In genomic region chr2:44245068-44245861, GRCh38 we compare ENCODE assay signal across 11 cellular contexts. TPM values are rescaled to one million over a fixed set of nuclear protein-coding genes. Genes with fewer than 3 reads are reported as not detected.
DNase-seq lines count a peak whose midpoint lies in the region; ATAC-seq and TF ChIP-seq lines count a peak whose summit lies in the region.
"Had no signal": no experiment of that assay in that cellular context is flagged by ENCODE, and none has a peak within 500 bp of the region (broad histone marks: within the 10 kb centered on the region; RNA-seq: fewer than 3 reads in every experiment).

No MANE protein-coding gene starts in this region.

- H3K9me3 ChIP-seq in tibial artery (no peaks in the 10 kb centered on the region), ascending aorta (no peaks in the 10 kb centered on the region)
- H3K9me3 ChIP-seq: right atrium auricular region had no signal

- CTCF ChIA-PET in T-cell (lab: Charles Lee): interaction anchor here (0.5 to 1.4 kb wide), 6 partner anchors 10 to 753 kb away, joined by 3 to 8 read pairs (median 4); partner anchors contain the start of genes CAMKMT (in 1 of the 2) and PREPL (in 1 of the 2)
- CTCF ChIA-PET in WTC11 (lab: Charles Lee): interaction anchor here (0.6 to 3.9 kb wide), 11 partner anchors 11 to 710 kb away, joined by 3 to 18 read pairs (median 6); no protein-coding TSS in a partner anchor

- H3K27ac Mint-ChIP-seq in T-cell (peak overlapping the region; percentile 0 to 13), WTC11 (no peak overlapping the region; the same call in 1 of the 2 replicates)

- H3K27me3 ChIP-seq in tibial artery: no peaks in the 10 kb centered on the region
- H3K27me3 ChIP-seq in ascending aorta: no peaks in the 10 kb centered on the region
- H3K27me3 ChIP-seq: right atrium auricular region had no signal

- H3K36me3 ChIP-seq in tibial artery: no peaks in the 10 kb centered on the region
- H3K36me3 ChIP-seq in ascending aorta: no peaks in the 10 kb centered on the region
- H3K36me3 ChIP-seq: right atrium auricular region had no signal

- intact Hi-C loops in tibial artery (cut with DNase I; ENCODE audit: low total_unique reads) (loop anchor here (2.0 kb wide), 1 partner anchor 48 kb away; no protein-coding TSS in a partner anchor), ascending aorta (cut with DNase I) (loop anchor here (2.0 to 5.0 kb wide), 4 partner anchors 22 to 158 kb away; no protein-coding TSS in a partner anchor)

- peaks cover 0 to 16% (median 9%) of the 10 kb centered on the region in 4 donors for H3K4me1 ChIP-seq in tibial artery
- H3K4me1 ChIP-seq in ascending aorta: peaks cover 0 to 3% of the 10 kb centered on the region in 2 donors

- DNase-seq in DMS153 (lab: John Stamatoyannopoulos, UW): peak; percentile 38
- no peak for DNase-seq in DMS153 treated with DMSO at 0.1 percent for 48 hours (lab: John Stamatoyannopoulos, UW; ENCODE audit: unreplicated experiment)
- DNase-seq in T-cell: no peak
- DNase-seq in left lobe of liver (ENCODE audit: low spot score): no peak
- DNase-seq in tibial artery: no peak
- DNase-seq in RKO (ENCODE audit: low spot score): no peak
- DNase-seq in WTC11 (ENCODE audit: low spot score): no peak
- DNase-seq in ascending aorta (ENCODE audit: low spot score in 2 of 2): no peak
- DNase-seq: activated T-cell treated with anti-CD3 and anti-CD28 coated beads, Interleukin-2, amount 50 U/mL, for 4 hours; GF-D8 had no signal

- H3K9me3 Mint-ChIP-seq in T-cell: no peaks in the 10 kb centered on the region
- no peaks in the 10 kb centered on the region for H3K9me3 Mint-ChIP-seq in WTC11
- H3K9me3 Mint-ChIP-seq: activated T-cell treated with anti-CD3 and anti-CD28 coated beads, Interleukin-2, amount 50 U/mL, for 4 hours had no signal

- ATAC-seq in T-cell (replicated peaks in 1 of 4) (no peak), left lobe of liver (peak; percentile 45), WTC11 (no peak)

- TF ChIP-seq CTCF in tibial artery (IDR thresholded peaks at IDR 0.05): no peak
- no peak for TF ChIP-seq CTCF in WTC11 (IDR thresholded peaks at IDR 0.05)
- no peak for TF ChIP-seq CTCF in ascending aorta (IDR thresholded peaks at IDR 0.05)

- POLR2A ChIA-PET in T-cell (lab: Charles Lee): interaction anchor here (0.5 to 0.7 kb wide), 4 partner anchors 19 to 1388 kb away, joined by 3 to 5 read pairs (median 4); no protein-coding TSS in a partner anchor
- POLR2A ChIA-PET in WTC11 (lab: Charles Lee): interaction anchor here (1.0 kb wide), 1 partner anchor 116 kb away, joined by 3 read pairs; the partner anchor contains the start of gene PREPL

- H3K36me3 Mint-ChIP-seq in T-cell (no peaks in the 10 kb centered on the region), WTC11 (no peaks in the 10 kb centered on the region)

- H3K27me3 Mint-ChIP-seq in T-cell (no peaks in the 10 kb centered on the region), WTC11 (ENCODE audit: low read depth) (no peaks in the 10 kb centered on the region)

- H3K4me3 ChIP-seq in tibial artery: peak overlapping the region; percentile 46 to 48
- peak overlapping the region in 1 of 2 donors; percentile 60 for H3K4me3 ChIP-seq in ascending aorta

- H3K4me3 Mint-ChIP-seq in T-cell (peak overlapping the region in 1 of 3 donors; percentile 72), WTC11 (no peak overlapping the region)

- H3K27ac ChIP-seq in tibial artery: peak overlapping the region; percentile 3 to 23
- no peak overlapping the region for H3K27ac ChIP-seq in ascending aorta
- H3K27ac ChIP-seq: right atrium auricular region had no signal

- peaks cover 24 to 27% (median 25%) of the 10 kb centered on the region in 3 donors for H3K4me1 Mint-ChIP-seq in T-cell
- H3K4me1 Mint-ChIP-seq in WTC11: peaks cover 32% of the 10 kb centered on the region

TF ChIP-seq in WTC11, 78 proteins besides CTCF, POLR2A, EP300 and RAD21 (continues in another document):
- TF ChIP-seq NR2C2 (CRISPR knock-in tag; IDR thresholded peaks at IDR 0.05) (no peak), ERG (CRISPR knock-in tag; IDR thresholded peaks at IDR 0.05) (no peak), ZNF219 (CRISPR knock-in tag; IDR thresholded peaks at IDR 0.05; ENCODE audit: borderline replicate concordance) (no peak), ZSCAN18 (CRISPR knock-in tag; IDR thresholded peaks at IDR 0.05) (no peak), ZNF416 (CRISPR knock-in tag; IDR thresholded peaks at IDR 0.05) (no peak), ATF2 (CRISPR knock-in tag; IDR thresholded peaks at IDR 0.05; ENCODE audit: borderline replicate concordance, low read depth) (no peak), EMX1 (CRISPR knock-in tag; IDR thresholded peaks at IDR 0.05) (no peak), GRHL2 (CRISPR knock-in tag; IDR thresholded peaks at IDR 0.05; ENCODE audit: insufficient replicate concordance, severe bottlenecking) (no peak), ZBTB21 (CRISPR knock-in tag; IDR thresholded peaks at IDR 0.05; ENCODE audit: borderline replicate concordance) (no peak), ESRRA (CRISPR knock-in tag; IDR thresholded peaks at IDR 0.05; ENCODE audit: borderline replicate concordance) (no peak)
- TF ChIP-seq, protein P1, sequence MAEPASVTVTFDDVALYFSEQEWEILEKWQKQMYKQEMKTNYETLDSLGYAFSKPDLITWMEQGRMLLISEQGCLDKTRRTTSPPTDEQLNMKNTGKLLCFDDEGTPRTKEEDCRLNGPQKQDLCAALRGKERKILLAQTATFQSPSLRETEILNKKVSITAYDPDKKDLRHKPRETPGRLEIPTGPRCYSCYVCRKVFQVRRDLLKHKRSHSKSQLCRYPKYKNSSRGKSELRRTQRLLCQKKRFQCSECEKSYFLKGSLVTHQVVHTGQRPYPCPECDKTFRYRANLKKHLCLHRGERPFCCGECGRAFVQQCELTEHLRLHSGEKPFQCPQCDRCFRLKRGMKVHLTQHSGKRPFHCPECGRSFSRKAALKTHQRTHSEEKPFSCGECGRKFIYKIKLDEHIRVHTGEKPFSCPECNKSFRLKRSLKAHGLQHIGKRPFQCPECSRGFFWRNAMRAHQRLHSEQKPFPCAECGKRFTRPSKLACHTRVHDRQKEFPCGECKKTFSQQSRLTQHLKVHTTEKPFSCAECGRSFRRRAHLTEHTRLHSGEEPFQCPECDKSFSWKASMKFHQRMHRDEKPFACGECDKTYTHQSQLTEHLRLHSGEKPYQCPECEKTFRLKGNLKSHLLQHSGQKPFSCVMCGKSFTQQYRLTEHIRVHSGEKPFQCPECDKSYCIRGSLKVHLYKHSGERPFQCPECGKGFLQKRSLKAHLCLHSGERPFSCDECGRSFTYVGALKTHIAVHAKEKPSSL (CRISPR knock-in tag; conservative IDR thresholded peaks at IDR 0.05): no peak
- TF ChIP-seq, protein P2, sequence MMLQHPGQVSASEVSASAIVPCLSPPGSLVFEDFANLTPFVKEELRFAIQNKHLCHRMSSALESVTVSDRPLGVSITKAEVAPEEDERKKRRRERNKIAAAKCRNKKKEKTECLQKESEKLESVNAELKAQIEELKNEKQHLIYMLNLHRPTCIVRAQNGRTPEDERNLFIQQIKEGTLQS (CRISPR knock-in tag; conservative IDR thresholded peaks at IDR 0.05): no peak
- TF ChIP-seq, protein P3, sequence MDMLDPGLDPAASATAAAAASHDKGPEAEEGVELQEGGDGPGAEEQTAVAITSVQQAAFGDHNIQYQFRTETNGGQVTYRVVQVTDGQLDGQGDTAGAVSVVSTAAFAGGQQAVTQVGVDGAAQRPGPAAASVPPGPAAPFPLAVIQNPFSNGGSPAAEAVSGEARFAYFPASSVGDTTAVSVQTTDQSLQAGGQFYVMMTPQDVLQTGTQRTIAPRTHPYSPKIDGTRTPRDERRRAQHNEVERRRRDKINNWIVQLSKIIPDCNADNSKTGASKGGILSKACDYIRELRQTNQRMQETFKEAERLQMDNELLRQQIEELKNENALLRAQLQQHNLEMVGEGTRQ (CRISPR knock-in tag; IDR thresholded peaks at IDR 0.05): no peak

RNA-seq across cellular contexts. Expression of gene SLC3A1, which starts 30.0 kb away (rescaled TPM):
- total RNA-seq in T-cell (1 to 10 TPM in 1 of 5 donors, under 1 TPM in 4; 0.26 to 1.4 (median 0.60) TPM), left lobe of liver (1.9 TPM), WTC11 (2021) (0.11 to 0.15 TPM in 2 of 3 replicates, not detected in the other), ascending aorta (1.1 TPM)
- total RNA-seq: activated T-cell treated with anti-CD3 and anti-CD28 coated beads, Interleukin-2, amount 50 U/mL, for 4 hours; right atrium auricular region had no signal

Comparison
In these comparisons a context has a peak if more than half of its experiments do, and no peak if none do; other contexts are left out.
1. H3K27ac ChIP-seq: peak in tibial artery (2 of 2); none in ascending aorta (0 of 2).